Comparison of ENCODE assay signal across 1 cellular context in the genomic region with DNA sequence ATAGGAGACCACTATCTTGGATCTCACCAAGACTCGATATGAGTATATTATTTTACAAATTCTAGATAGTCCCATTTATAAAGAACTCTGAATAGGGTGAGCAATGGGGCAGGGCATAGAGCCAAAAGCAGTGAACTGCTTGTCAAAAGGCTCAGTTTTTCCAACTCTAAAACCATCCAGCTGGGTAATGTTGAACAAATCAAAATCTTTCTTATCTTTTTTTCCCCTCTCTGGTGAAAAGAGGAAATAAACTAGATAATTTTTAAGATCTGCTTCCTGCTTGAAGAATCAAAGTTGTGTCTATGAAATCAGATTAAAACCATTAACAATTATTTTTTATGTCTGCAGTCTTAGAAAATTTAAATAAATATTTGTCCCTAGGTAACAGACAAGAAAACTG.
TF ChIP-seq lines count a peak whose summit lies in the region.

No MANE protein-coding gene starts in this region.

TF ChIP-seq in HCT116, 20 proteins besides CTCF, POLR2A, EP300 and RAD21 (continued from another document):
- TF ChIP-seq, protein P1, sequence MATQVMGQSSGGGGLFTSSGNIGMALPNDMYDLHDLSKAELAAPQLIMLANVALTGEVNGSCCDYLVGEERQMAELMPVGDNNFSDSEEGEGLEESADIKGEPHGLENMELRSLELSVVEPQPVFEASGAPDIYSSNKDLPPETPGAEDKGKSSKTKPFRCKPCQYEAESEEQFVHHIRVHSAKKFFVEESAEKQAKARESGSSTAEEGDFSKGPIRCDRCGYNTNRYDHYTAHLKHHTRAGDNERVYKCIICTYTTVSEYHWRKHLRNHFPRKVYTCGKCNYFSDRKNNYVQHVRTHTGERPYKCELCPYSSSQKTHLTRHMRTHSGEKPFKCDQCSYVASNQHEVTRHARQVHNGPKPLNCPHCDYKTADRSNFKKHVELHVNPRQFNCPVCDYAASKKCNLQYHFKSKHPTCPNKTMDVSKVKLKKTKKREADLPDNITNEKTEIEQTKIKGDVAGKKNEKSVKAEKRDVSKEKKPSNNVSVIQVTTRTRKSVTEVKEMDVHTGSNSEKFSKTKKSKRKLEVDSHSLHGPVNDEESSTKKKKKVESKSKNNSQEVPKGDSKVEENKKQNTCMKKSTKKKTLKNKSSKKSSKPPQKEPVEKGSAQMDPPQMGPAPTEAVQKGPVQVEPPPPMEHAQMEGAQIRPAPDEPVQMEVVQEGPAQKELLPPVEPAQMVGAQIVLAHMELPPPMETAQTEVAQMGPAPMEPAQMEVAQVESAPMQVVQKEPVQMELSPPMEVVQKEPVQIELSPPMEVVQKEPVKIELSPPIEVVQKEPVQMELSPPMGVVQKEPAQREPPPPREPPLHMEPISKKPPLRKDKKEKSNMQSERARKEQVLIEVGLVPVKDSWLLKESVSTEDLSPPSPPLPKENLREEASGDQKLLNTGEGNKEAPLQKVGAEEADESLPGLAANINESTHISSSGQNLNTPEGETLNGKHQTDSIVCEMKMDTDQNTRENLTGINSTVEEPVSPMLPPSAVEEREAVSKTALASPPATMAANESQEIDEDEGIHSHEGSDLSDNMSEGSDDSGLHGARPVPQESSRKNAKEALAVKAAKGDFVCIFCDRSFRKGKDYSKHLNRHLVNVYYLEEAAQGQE (IDR thresholded peaks at IDR 0.05; ENCODE audit: low read depth): no peak
- no peak for TF ChIP-seq SIN3A (IDR thresholded peaks at IDR 0.05; ENCODE audit: low read depth)
- TF ChIP-seq, protein P2, sequence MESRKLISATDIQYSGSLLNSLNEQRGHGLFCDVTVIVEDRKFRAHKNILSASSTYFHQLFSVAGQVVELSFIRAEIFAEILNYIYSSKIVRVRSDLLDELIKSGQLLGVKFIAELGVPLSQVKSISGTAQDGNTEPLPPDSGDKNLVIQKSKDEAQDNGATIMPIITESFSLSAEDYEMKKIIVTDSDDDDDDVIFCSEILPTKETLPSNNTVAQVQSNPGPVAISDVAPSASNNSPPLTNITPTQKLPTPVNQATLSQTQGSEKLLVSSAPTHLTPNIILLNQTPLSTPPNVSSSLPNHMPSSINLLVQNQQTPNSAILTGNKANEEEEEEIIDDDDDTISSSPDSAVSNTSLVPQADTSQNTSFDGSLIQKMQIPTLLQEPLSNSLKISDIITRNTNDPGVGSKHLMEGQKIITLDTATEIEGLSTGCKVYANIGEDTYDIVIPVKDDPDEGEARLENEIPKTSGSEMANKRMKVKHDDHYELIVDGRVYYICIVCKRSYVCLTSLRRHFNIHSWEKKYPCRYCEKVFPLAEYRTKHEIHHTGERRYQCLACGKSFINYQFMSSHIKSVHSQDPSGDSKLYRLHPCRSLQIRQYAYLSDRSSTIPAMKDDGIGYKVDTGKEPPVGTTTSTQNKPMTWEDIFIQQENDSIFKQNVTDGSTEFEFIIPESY (IDR thresholded peaks at IDR 0.05; ENCODE audit: extremely low read depth, insufficient replicate concordance, low read length): no peak
TF ChIP-seq in HCT116: peak in this region for 0.
